Comparison of ENCODE assay signal across 13 cellular contexts in genomic region chr9:134188421-134189166, GRCh38. TPM values are rescaled to one million over a fixed set of nuclear protein-coding genes. Genes with fewer than 3 reads are reported as not detected.
DNase-seq lines count a peak whose midpoint lies in the region; ATAC-seq, FAIRE-seq and TF ChIP-seq lines count a peak whose summit lies in the region.
"Had no signal": no experiment of that assay in that cellular context is flagged by ENCODE, and none has a peak within 500 bp of the region (broad histone marks: within the 10 kb centered on the region; RNA-seq: fewer than 3 reads in every experiment).

No MANE protein-coding gene starts in this region.

- H2AFZ ChIP-seq in GM23338 (peak overlapping the region; percentile 92), HepG2 (ENCODE audit: low read length) (no peak overlapping the region), Karpas-422 (ENCODE audit: low read length) (no peak overlapping the region)

- ATAC-seq in GM23338 (peak; percentile 12; the same call in 2 of the 3 replicates), HepG2 (no peak)

- POLR2A ChIA-PET in HepG2 (lab: Yijun Ruan, JAX) = no interaction called here

- H4K20me1 ChIP-seq in GM23338 (replicated peaks; ENCODE audit: insufficient read depth) (no peaks in the 10 kb centered on the region), HepG2 (ENCODE audit: insufficient read depth, low read length) (no peaks in the 10 kb centered on the region), Karpas-422 (ENCODE audit: insufficient read depth, low read depth, low read length) (no peaks in the 10 kb centered on the region)

- no peaks in the 10 kb centered on the region; the same call in 2 of the 3 replicates for H3K36me3 Mint-ChIP-seq in GM23338 (ENCODE audit: low read depth)

- CTCF ChIA-PET in HepG2 (lab: Yijun Ruan, JAX; ENCODE audit: low intra/inter-chr PET ratio, low total read pairs) = no interaction called here

- TF ChIP-seq CTCF in GM23338 (conservative IDR thresholded peaks at IDR 0.05; ENCODE audit: low read depth in 2 of 2) = no peak
- TF ChIP-seq CTCF in HepG2 (CRISPR knock-in tag; IDR thresholded peaks at IDR 0.05) = no peak

- H3K4me2 ChIP-seq in GM23338 (no peak overlapping the region), HepG2 (ENCODE audit: low read depth, low read length) (no peak overlapping the region), Karpas-422 (ENCODE audit: low read depth, low read length, poor library complexity, severe bottlenecking) (no peak overlapping the region)

- no peaks in the 10 kb centered on the region for H3K9me3 ChIP-seq in HepG2 (ENCODE audit: low read length)
- no peaks in the 10 kb centered on the region for H3K9me3 ChIP-seq in skeletal muscle tissue (ENCODE audit: control insufficient read depth in 3 of 3, low read length in 3 of 3)
- no peaks in the 10 kb centered on the region for H3K9me3 ChIP-seq in Karpas-422 (ENCODE audit: low read length)
- H3K9me3 ChIP-seq: stomach had no signal

- FAIRE-seq in HepG2 (lab: Jason Lieb, UNC) = no peak

- 0 out of 3 replicates have a peak, but pooled peaks cover 2% of the 10 kb centered on the region for H3K9me3 Mint-ChIP-seq in GM23338

- no peak for TF ChIP-seq POLR2A in HepG2 (IDR thresholded peaks at IDR 0.05; ENCODE audit: insufficient read depth in 1 of 2, low read depth in 2 of 2, low read length in 2 of 2)

- peak overlapping the region; percentile 57 for H3K4me3 Mint-ChIP-seq in GM23338

- H3K4me1 ChIP-seq in GM23338 (ENCODE audit: insufficient read depth) = no peaks in the 10 kb centered on the region
- H3K4me1 ChIP-seq in HepG2 (ENCODE audit: insufficient read depth, low read length) = peaks cover 42% of the 10 kb centered on the region
- peaks cover 32 to 37% (median 36%) of the 10 kb centered on the region in 3 donors for H3K4me1 ChIP-seq in skeletal muscle tissue (ENCODE audit: control insufficient read depth in 3 of 3, insufficient read depth in 3 of 3, low read length in 3 of 3)
- H3K4me1 ChIP-seq in Karpas-422 (ENCODE audit: low read length) = no peaks in the 10 kb centered on the region

- peaks cover 6% of the 10 kb centered on the region for H3K27me3 Mint-ChIP-seq in GM23338 (ENCODE audit: insufficient read depth, low read depth, poor library complexity)

- intact Hi-C loops in HepG2 (cut with micrococcal nuclease; ENCODE audit: unreplicated experiment) = no loop called here

- H3K4me3 ChIP-seq in GM23338 = no peak overlapping the region
- no peak overlapping the region for H3K4me3 ChIP-seq in HepG2 (replicated peaks in 1 of 3; ENCODE audit: insufficient read depth in 1 of 3, low read depth in 2 of 3, low read length in 3 of 3)
- H3K4me3 ChIP-seq in skeletal muscle tissue (ENCODE audit: low read length in 3 of 3) = no peak overlapping the region
- H3K4me3 ChIP-seq in Karpas-422 (ENCODE audit: low read length) = no peak overlapping the region
- H3K4me3 ChIP-seq: stomach had no signal

- H3K27ac Mint-ChIP-seq in GM23338 = no peak overlapping the region

- no peak for TF ChIP-seq RAD21 in HepG2 (CRISPR knock-in tag; IDR thresholded peaks at IDR 0.05)

- peaks cover 7% of the 10 kb centered on the region for H3K4me1 Mint-ChIP-seq in GM23338

- H3K79me2 ChIP-seq in GM23338 (replicated peaks; ENCODE audit: insufficient read depth) = no peaks in the 10 kb centered on the region
- no peaks in the 10 kb centered on the region for H3K79me2 ChIP-seq in HepG2 (ENCODE audit: insufficient read depth, low read length)
- H3K79me2 ChIP-seq in Karpas-422 (ENCODE audit: low read length) = no peaks in the 10 kb centered on the region

- H3K9ac ChIP-seq in HepG2 (ENCODE audit: insufficient read depth, low read depth, low read length) = no peak overlapping the region
- peak overlapping the region in 2 of 3 donors; percentile 50 to 51 for H3K9ac ChIP-seq in skeletal muscle tissue (ENCODE audit: low read depth in 1 of 3, low read length in 3 of 3)
- H3K9ac ChIP-seq in Karpas-422 (ENCODE audit: low read length) = no peak overlapping the region

- 46% methylated on average over 10 of the region's 23 CpGs for WGBS in HepG2 (ENCODE audit: low lambda C conversion rate)

- in situ Hi-C loops in HepG2 (cut with HindIII; ENCODE audit: extremely low pct_ligation_motif_present, low pct_unique_long_range_greater_than_20kb) = no loop called here

- no peak for DNase-seq in GM23338 (ENCODE audit: low spot score)
- DNase-seq in HepG2 (ENCODE audit: low spot score) = no peak
- DNase-seq in Karpas-422 = no peak
- no peak for DNase-seq in activated CD8-positive, alpha-beta memory T cell treated with anti-CD3 and anti-CD28 coated beads for 24 hours
- no peak for DNase-seq in activated T-cell treated with anti-CD3 and anti-CD28 coated beads, Interleukin-2, amount 50 U/mL, for 48 hours
- DNase-seq: NCI-H1105; SIG-M5; stimulated activated CD4-positive, alpha-beta T cell treated with anti-CD3 and anti-CD28 coated beads, Interleukin-4, amount 100 ng/mL, for 1 hour; stomach had no signal

- H3K9me2 ChIP-seq in GM23338 (ENCODE audit: insufficient read depth) (no peaks in the 10 kb centered on the region), Karpas-422 (replicated peaks; ENCODE audit: insufficient read depth, low read length) (no peaks in the 10 kb centered on the region)

- H3K36me3 ChIP-seq in GM23338 (ENCODE audit: insufficient read depth) (no peaks in the 10 kb centered on the region), HepG2 (replicated peaks in 1 of 2; ENCODE audit: control insufficient read depth in 1 of 2, insufficient read depth in 2 of 2, low read length in 2 of 2) (no peaks in the 10 kb centered on the region), skeletal muscle tissue (ENCODE audit: control insufficient read depth in 3 of 3, insufficient read depth in 3 of 3, low read length in 3 of 3) (no peaks in the 10 kb centered on the region), Karpas-422 (ENCODE audit: insufficient read depth, low read length) (no peaks in the 10 kb centered on the region)
- H3K36me3 ChIP-seq: stomach had no signal

- no peak overlapping the region for H3K27ac ChIP-seq in GM23338 (ENCODE audit: low read depth)
- peak overlapping the region; percentile 59 for H3K27ac ChIP-seq in angular gyrus (ENCODE audit: low read depth, low read length)
- H3K27ac ChIP-seq in HepG2 (ENCODE audit: extremely low read length, insufficient read depth, low read length) = no peak overlapping the region
- no peak overlapping the region for H3K27ac ChIP-seq in skeletal muscle tissue (ENCODE audit: low read depth, low read length)
- no peak overlapping the region for H3K27ac ChIP-seq in Karpas-422 (ENCODE audit: low read length)

- no peaks in the 10 kb centered on the region for H3F3A ChIP-seq in GM23338 (replicated peaks; ENCODE audit: low read depth)

- no TSS peak for BruUV-seq in HepG2 (replicated peaks; lab: Mats Ljungman, UMichigan)

- TF ChIP-seq EP300 in HepG2 (IDR thresholded peaks at IDR 0.05; ENCODE audit: low read depth in 2 of 2, low read length in 2 of 2) = no peak
- TF ChIP-seq EP300 in HepG2 (CRISPR knock-in tag; IDR thresholded peaks at IDR 0.05; ENCODE audit: borderline replicate concordance) = no peak

- H3K27me3 ChIP-seq in GM23338 (ENCODE audit: insufficient read depth) (no peaks in the 10 kb centered on the region), HepG2 (ENCODE audit: control insufficient read depth in 1 of 2, insufficient read depth in 2 of 2, low read length in 2 of 2) (peaks cover 13 to 57% of the 10 kb centered on the region in 2 experiments; a peak in 4 of 5 replicates), skeletal muscle tissue (ENCODE audit: control insufficient read depth in 3 of 3, insufficient read depth in 3 of 3, low read length in 3 of 3) (no peaks in the 10 kb centered on the region), Karpas-422 (ENCODE audit: low read length) (no peaks in the 10 kb centered on the region)

RNA-seq across cellular contexts. Expression of gene RNU6ATAC, which starts 24.2 kb away (rescaled TPM):
- not detected in 2 replicates for total RNA-seq in GM23338 (2014; rRNA removed; shearing (Covaris generic))
- polyA plus RNA-seq in GM23338 (2016; fragmentation: Nextera tagmentation; extraction: Ambion mirVana) (not detected in 2 replicates), HepG2 (2011; rRNA removed) (not detected in 2 replicates)
- total RNA-seq in HepG2 (2016; rRNA removed; fragmentation: Illumina TruSeq; extraction: Trizol) (894 TPM in 1 of 2 replicates, not detected in the other), skeletal muscle tissue (not detected)
- 12,614 and 12,724 TPM in 2 replicates for total RNA-seq in HepG2 (2016; cell fraction: cytosol; rRNA removed; fragmentation: Illumina TruSeq; extraction: Trizol; ENCODE audit: low read depth)
- total RNA-seq in HepG2 (2016; cell fraction: insoluble cytoplasmic fraction; rRNA removed; fragmentation: Illumina TruSeq; extraction: Trizol) = 82.4 and 810 TPM in 2 replicates
- total RNA-seq in HepG2 (2016; cell fraction: membrane; rRNA removed; fragmentation: Illumina TruSeq; extraction: Trizol) = 600 and 628 TPM in 2 replicates
- total RNA-seq in HepG2 (2016; cell fraction: nucleus; rRNA removed; fragmentation: Illumina TruSeq; extraction: Trizol) = 1,443 and 1,712 TPM in 2 replicates
- not detected in 2 replicates for polyA plus RNA-seq in HepG2 (2011; cell fraction: cytosol; rRNA removed)
- not detected in 2 replicates for polyA plus RNA-seq in HepG2 (2011; cell fraction: nucleus; rRNA removed)
- polyA plus RNA-seq in HepG2 (2012) = not detected in 2 replicates
- polyA plus RNA-seq in HepG2 (2016; cell fraction: cytosol; fragmentation: Illumina TruSeq; extraction: Trizol; ENCODE audit: low read depth) = 76.0 TPM in 1 of 2 replicates, not detected in the other
- not detected in 2 replicates for polyA plus RNA-seq in HepG2 (2016; cell fraction: insoluble cytoplasmic fraction; fragmentation: Illumina TruSeq; extraction: Trizol; ENCODE audit: low read depth)
- polyA plus RNA-seq in HepG2 (2016; cell fraction: membrane; fragmentation: Illumina TruSeq; extraction: Trizol; ENCODE audit: low read depth) = not detected in 2 replicates
- polyA plus RNA-seq in HepG2 (2016; cell fraction: nucleus; fragmentation: Illumina TruSeq; extraction: Trizol; ENCODE audit: insufficient read depth, low read depth) = not detected in 2 replicates
- polyA minus RNA-seq in HepG2 (2011; rRNA and poly(A)+ RNA removed; ENCODE audit: low replicate concordance) = under 0.01 TPM in 2 replicates
- polyA minus RNA-seq in HepG2 (2011; cell fraction: cytosol; rRNA and poly(A)+ RNA removed) = 1,413 and 1,463 TPM in 2 replicates
- under 0.01 TPM in 1 of 2 replicates, not detected in the other for polyA minus RNA-seq in HepG2 (2011; cell fraction: nucleus; rRNA and poly(A)+ RNA removed)
- not detected in 2 replicates for total RNA-seq in Karpas-422 (2014; rRNA removed; shearing (Covaris generic); ENCODE audit: low replicate concordance)
- total RNA-seq: NCI-H460, stomach had no signal
- polyA plus RNA-seq: esophagus, stomach had no signal

RNA-seq across cellular contexts. Expression of gene WDR5, which starts 52.7 kb away (rescaled TPM):
- total RNA-seq in GM23338 (2014; rRNA removed; shearing (Covaris generic)) = 47.7 and 56.6 TPM in 2 replicates
- 37.0 and 38.1 TPM in 2 replicates for polyA plus RNA-seq in GM23338 (2016; fragmentation: Nextera tagmentation; extraction: Ambion mirVana)
- total RNA-seq in HepG2 (2016; rRNA removed; fragmentation: Illumina TruSeq; extraction: Trizol) = 31.6 and 34.3 TPM in 2 replicates
- total RNA-seq in HepG2 (2016; cell fraction: cytosol; rRNA removed; fragmentation: Illumina TruSeq; extraction: Trizol; ENCODE audit: low read depth) = 25.8 and 28.6 TPM in 2 replicates
- total RNA-seq in HepG2 (2016; cell fraction: insoluble cytoplasmic fraction; rRNA removed; fragmentation: Illumina TruSeq; extraction: Trizol) = 24.3 and 33.8 TPM in 2 replicates
- total RNA-seq in HepG2 (2016; cell fraction: membrane; rRNA removed; fragmentation: Illumina TruSeq; extraction: Trizol) = 46.4 and 51.5 TPM in 2 replicates
- total RNA-seq in HepG2 (2016; cell fraction: nucleus; rRNA removed; fragmentation: Illumina TruSeq; extraction: Trizol) = 25.3 and 27.9 TPM in 2 replicates
- 34.3 and 39.8 TPM in 2 replicates for polyA plus RNA-seq in HepG2 (2011; rRNA removed)
- 37.7 and 41.2 TPM in 2 replicates for polyA plus RNA-seq in HepG2 (2011; cell fraction: cytosol; rRNA removed)
- polyA plus RNA-seq in HepG2 (2011; cell fraction: nucleus; rRNA removed) = 91.6 and 97.0 TPM in 2 replicates
- polyA plus RNA-seq in HepG2 (2012) = 39.5 and 43.5 TPM in 2 replicates
- 48.0 and 58.0 TPM in 2 replicates for polyA plus RNA-seq in HepG2 (2016; cell fraction: cytosol; fragmentation: Illumina TruSeq; extraction: Trizol; ENCODE audit: low read depth)
- 39.5 and 47.9 TPM in 2 replicates for polyA plus RNA-seq in HepG2 (2016; cell fraction: insoluble cytoplasmic fraction; fragmentation: Illumina TruSeq; extraction: Trizol; ENCODE audit: low read depth)
- 63.7 TPM in 2 replicates for polyA plus RNA-seq in HepG2 (2016; cell fraction: membrane; fragmentation: Illumina TruSeq; extraction: Trizol; ENCODE audit: low read depth)
- 58.1 and 61.1 TPM in 2 replicates for polyA plus RNA-seq in HepG2 (2016; cell fraction: nucleus; fragmentation: Illumina TruSeq; extraction: Trizol; ENCODE audit: insufficient read depth, low read depth)
- polyA minus RNA-seq in HepG2 (2011; rRNA and poly(A)+ RNA removed; ENCODE audit: low replicate concordance) = 23.7 and 57.9 TPM in 2 replicates
- polyA minus RNA-seq in HepG2 (2011; cell fraction: cytosol; rRNA and poly(A)+ RNA removed) = 18.7 and 21.8 TPM in 2 replicates
- 35.8 and 44.5 TPM in 2 replicates for polyA minus RNA-seq in HepG2 (2011; cell fraction: nucleus; rRNA and poly(A)+ RNA removed)
- total RNA-seq in skeletal muscle tissue = 28.2 TPM
- total RNA-seq in Karpas-422 (2014; rRNA removed; shearing (Covaris generic); ENCODE audit: low replicate concordance) = 19.6 and 26.6 TPM in 2 replicates

Comparison
In these comparisons a context has a peak if more than half of its experiments do, and no peak if none do; other contexts are left out.
1. H3K9ac ChIP-seq: peak in skeletal muscle tissue (2 of 3); none in HepG2 (single experiment) and Karpas-422 (single experiment).
2. RNA of gene RNU6ATAC, which starts 24.2 kb away (total RNA-seq): 82.4 to 12,724 TPM in HepG2; not detected in GM23338, not detected in skeletal muscle tissue (single experiment) and not detected in Karpas-422; every median in the first group is over 10 times any median in the second.